ENCODE assay signal across 1 cellular context in genomic region chr18:54217624-54218023, GRCh38.
TF ChIP-seq lines count a peak whose summit lies in the region.

No MANE protein-coding gene starts in this region.

TF ChIP-seq in GM12878, 131 proteins besides CTCF, POLR2A, EP300 and RAD21:
- TF ChIP-seq FOXM1 (IDR thresholded peaks at IDR 0.05; ENCODE audit: low read depth, low read length) = peak; percentile 39; the same call in 1 of the 2 replicates
- no peak for TF ChIP-seq RELA (IDR thresholded peaks at IDR 0.05; ENCODE audit: borderline replicate concordance, partially characterized antibody)
- peak; percentile 67 for TF ChIP-seq RUNX3 (IDR thresholded peaks at IDR 0.05; ENCODE audit: low read length)
- TF ChIP-seq MEF2A (IDR thresholded peaks at IDR 0.05; ENCODE audit: insufficient read depth, low read depth, low read length) = peak; percentile 78
- TF ChIP-seq NFIC (IDR thresholded peaks at IDR 0.05; ENCODE audit: low read depth, low read length) = peak; percentile 62
- TF ChIP-seq ZNF207 (IDR thresholded peaks at IDR 0.05; ENCODE audit: borderline replicate concordance) = no peak
- 0 out of 3 replicates have a peak, but pooled peaks have one; percentile 52 for TF ChIP-seq POU2F2 (IDR thresholded peaks at IDR 0.05; ENCODE audit: borderline replicate concordance, low read depth, low read length)
- no peak for TF ChIP-seq JUNB (IDR thresholded peaks at IDR 0.05)
- TF ChIP-seq, protein P1, sequence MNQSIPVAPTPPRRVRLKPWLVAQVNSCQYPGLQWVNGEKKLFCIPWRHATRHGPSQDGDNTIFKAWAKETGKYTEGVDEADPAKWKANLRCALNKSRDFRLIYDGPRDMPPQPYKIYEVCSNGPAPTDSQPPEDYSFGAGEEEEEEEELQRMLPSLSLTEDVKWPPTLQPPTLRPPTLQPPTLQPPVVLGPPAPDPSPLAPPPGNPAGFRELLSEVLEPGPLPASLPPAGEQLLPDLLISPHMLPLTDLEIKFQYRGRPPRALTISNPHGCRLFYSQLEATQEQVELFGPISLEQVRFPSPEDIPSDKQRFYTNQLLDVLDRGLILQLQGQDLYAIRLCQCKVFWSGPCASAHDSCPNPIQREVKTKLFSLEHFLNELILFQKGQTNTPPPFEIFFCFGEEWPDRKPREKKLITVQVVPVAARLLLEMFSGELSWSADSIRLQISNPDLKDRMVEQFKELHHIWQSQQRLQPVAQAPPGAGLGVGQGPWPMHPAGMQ (IDR thresholded peaks at IDR 0.05; ENCODE audit: borderline replicate concordance) = no peak
- no peak for TF ChIP-seq ZNF384 (IDR thresholded peaks at IDR 0.05; ENCODE audit: borderline replicate concordance, low read depth, low read length)
- TF ChIP-seq, protein P2, sequence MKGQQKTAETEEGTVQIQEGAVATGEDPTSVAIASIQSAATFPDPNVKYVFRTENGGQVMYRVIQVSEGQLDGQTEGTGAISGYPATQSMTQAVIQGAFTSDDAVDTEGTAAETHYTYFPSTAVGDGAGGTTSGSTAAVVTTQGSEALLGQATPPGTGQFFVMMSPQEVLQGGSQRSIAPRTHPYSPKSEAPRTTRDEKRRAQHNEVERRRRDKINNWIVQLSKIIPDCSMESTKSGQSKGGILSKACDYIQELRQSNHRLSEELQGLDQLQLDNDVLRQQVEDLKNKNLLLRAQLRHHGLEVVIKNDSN (IDR thresholded peaks at IDR 0.05; ENCODE audit: borderline replicate concordance, extremely low read length, insufficient read depth, low read depth, low read length) = no peak
- TF ChIP-seq BHLHE40 (IDR thresholded peaks at IDR 0.05; ENCODE audit: borderline replicate concordance in 1 of 2, low read depth in 2 of 2, low read length in 1 of 2) = 0 out of 4 replicates have a peak, but pooled peaks of 1 of the 2 experiments have one; percentile 21
- TF ChIP-seq EED (IDR thresholded peaks at IDR 0.05; ENCODE audit: low read depth) = no peak
